In the genomic region with DNA sequence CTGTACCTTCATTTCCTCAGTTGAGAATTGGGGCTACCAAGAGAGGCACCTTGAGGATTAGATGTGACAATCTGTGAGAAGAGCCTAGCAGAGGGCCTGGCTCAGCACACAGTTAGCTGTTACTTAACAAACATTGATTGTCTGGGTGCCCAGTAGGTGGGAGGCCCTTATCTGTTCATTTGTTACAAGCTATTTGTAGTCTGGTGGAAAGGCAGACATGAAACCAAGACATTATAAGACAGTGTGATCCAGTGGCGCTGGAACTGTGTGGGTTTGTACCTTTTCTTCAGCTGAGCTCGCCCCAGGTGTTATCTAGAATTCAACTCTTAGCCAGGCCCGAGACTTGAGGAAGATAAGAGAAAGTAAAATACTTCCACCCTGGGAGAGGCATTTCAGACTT, we compare ENCODE assay signal across 2 cellular contexts.
TF ChIP-seq lines count a peak whose summit lies in the region.

No MANE protein-coding gene starts in this region.

TF ChIP-seq in K562, 482 proteins besides CTCF, POLR2A, EP300 and RAD21:
- TF ChIP-seq RBFOX2 (IDR thresholded peaks at IDR 0.05; ENCODE audit: low read depth, low read length) (no peak), CBFA2T3 (IDR thresholded peaks at IDR 0.05) (peak; percentile 9; the same call in 1 of the 2 replicates)

TF ChIP-seq in GM12891, 5 proteins besides CTCF, POLR2A, EP300 and RAD21:
- no peak for TF ChIP-seq PAX5 (IDR thresholded peaks at IDR 0.05; ENCODE audit: insufficient read depth, low read length, severe bottlenecking)
- no peak for TF ChIP-seq TAF1 (IDR thresholded peaks at IDR 0.05; ENCODE audit: low read depth, low read length)
- TF ChIP-seq SPI1 (IDR thresholded peaks at IDR 0.05; ENCODE audit: low read depth, low read length): no peak
- TF ChIP-seq POLR2AphosphoS5 (IDR thresholded peaks at IDR 0.05; ENCODE audit: low read depth, low read length): no peak
- TF ChIP-seq POU2F2 (IDR thresholded peaks at IDR 0.05; ENCODE audit: low read depth, low read length): no peak
